Comparison of ENCODE assay signal across 2 cellular contexts in the genomic region with DNA sequence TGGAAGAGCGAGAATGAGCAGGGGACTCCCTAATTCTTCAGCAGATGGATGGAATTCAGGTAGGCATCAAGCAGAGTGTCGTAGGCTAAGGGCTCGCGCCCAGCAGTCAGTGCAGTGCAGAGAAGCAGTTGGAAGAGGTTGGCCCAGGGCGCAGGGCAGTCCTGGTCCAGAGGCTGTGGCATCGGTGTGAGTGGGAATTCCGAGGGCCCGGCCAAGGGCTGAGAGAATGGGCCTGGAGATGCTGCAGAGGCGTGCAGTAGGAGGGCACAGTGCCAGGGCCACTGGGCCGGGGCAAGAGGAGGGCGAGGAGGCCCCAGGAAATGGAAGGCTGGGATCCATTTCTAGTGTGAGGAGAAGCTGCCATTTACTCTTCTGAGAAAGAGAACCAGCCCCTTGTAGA.
TF ChIP-seq lines count a peak whose summit lies in the region.

No MANE protein-coding gene starts in this region.

TF ChIP-seq in IMR-90, 13 proteins besides CTCF, POLR2A, EP300 and RAD21 (continued from another document):
- TF ChIP-seq, protein P1, sequence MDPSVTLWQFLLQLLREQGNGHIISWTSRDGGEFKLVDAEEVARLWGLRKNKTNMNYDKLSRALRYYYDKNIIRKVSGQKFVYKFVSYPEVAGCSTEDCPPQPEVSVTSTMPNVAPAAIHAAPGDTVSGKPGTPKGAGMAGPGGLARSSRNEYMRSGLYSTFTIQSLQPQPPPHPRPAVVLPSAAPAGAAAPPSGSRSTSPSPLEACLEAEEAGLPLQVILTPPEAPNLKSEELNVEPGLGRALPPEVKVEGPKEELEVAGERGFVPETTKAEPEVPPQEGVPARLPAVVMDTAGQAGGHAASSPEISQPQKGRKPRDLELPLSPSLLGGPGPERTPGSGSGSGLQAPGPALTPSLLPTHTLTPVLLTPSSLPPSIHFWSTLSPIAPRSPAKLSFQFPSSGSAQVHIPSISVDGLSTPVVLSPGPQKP (IDR thresholded peaks at IDR 0.05; ENCODE audit: borderline replicate concordance, low read depth, low read length) = no peak
- TF ChIP-seq MAFK (IDR thresholded peaks at IDR 0.05; ENCODE audit: low read depth, low read length) (no peak), MXI1 (IDR thresholded peaks at IDR 0.05; ENCODE audit: borderline replicate concordance, low read depth, low read length) (no peak), RCOR1 (IDR thresholded peaks at IDR 0.05; ENCODE audit: insufficient replicate concordance, low read length) (no peak), SMC3 (IDR thresholded peaks at IDR 0.05; ENCODE audit: low read depth, low read length) (no peak), BHLHE40 (IDR thresholded peaks at IDR 0.05; ENCODE audit: low read depth, low read length) (no peak), FOS (IDR thresholded peaks at IDR 0.05; ENCODE audit: low read depth, low read length) (no peak), MAZ (IDR thresholded peaks at IDR 0.05; ENCODE audit: borderline replicate concordance, low read depth, low read length) (no peak), NFE2L2 (IDR thresholded peaks at IDR 0.05; ENCODE audit: low read depth, low read length) (no peak), RFX5 (IDR thresholded peaks at IDR 0.05; ENCODE audit: low read depth, low read length) (no peak)
- TF ChIP-seq, protein P2, sequence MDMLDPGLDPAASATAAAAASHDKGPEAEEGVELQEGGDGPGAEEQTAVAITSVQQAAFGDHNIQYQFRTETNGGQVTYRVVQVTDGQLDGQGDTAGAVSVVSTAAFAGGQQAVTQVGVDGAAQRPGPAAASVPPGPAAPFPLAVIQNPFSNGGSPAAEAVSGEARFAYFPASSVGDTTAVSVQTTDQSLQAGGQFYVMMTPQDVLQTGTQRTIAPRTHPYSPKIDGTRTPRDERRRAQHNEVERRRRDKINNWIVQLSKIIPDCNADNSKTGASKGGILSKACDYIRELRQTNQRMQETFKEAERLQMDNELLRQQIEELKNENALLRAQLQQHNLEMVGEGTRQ (IDR thresholded peaks at IDR 0.05; ENCODE audit: low read depth, low read length) = no peak

TF ChIP-seq in GM12891, 5 proteins besides CTCF, POLR2A, EP300 and RAD21 (continued from another document):
- TF ChIP-seq PAX5 (IDR thresholded peaks at IDR 0.05; ENCODE audit: insufficient read depth, low read length, severe bottlenecking) (no peak), TAF1 (IDR thresholded peaks at IDR 0.05; ENCODE audit: low read depth, low read length) (no peak)
